In genomic region chr7:141014091-141014490, GRCh38 we compare ENCODE assay signal across 1 cellular context.
TF ChIP-seq lines count a peak whose summit lies in the region.

No MANE protein-coding gene starts in this region.

TF ChIP-seq in HepG2, 621 proteins besides CTCF, POLR2A, EP300 and RAD21:
- TF ChIP-seq PRDM15 (CRISPR knock-in tag; IDR thresholded peaks at IDR 0.05) (no peak), ZNF24 (IDR thresholded peaks at IDR 0.05) (no peak), DPF2 (CRISPR knock-in tag; IDR thresholded peaks at IDR 0.05; ENCODE audit: borderline replicate concordance, low read depth) (no peak), POLR2AphosphoS5 (IDR thresholded peaks at IDR 0.05; ENCODE audit: low read depth, low read length) (no peak), ZNF274 (CRISPR knock-in tag; IDR thresholded peaks at IDR 0.05) (no peak), ZNF615 (CRISPR knock-in tag; IDR thresholded peaks at IDR 0.05; ENCODE audit: borderline replicate concordance) (no peak), SIN3A (IDR thresholded peaks at IDR 0.05; ENCODE audit: borderline replicate concordance, low read depth, low read length) (0 out of 2 replicates have a peak, but pooled peaks have one; percentile 10), ATM (IDR thresholded peaks at IDR 0.05; ENCODE audit: borderline replicate concordance) (no peak), PRDM4 (CRISPR knock-in tag; IDR thresholded peaks at IDR 0.05; ENCODE audit: borderline replicate concordance) (no peak), ZNF792 (CRISPR knock-in tag; IDR thresholded peaks at IDR 0.05) (no peak), FLYWCH1 (CRISPR knock-in tag; IDR thresholded peaks at IDR 0.05) (no peak), RNF2 (conservative IDR thresholded peaks at IDR 0.05; ENCODE audit: low read depth) (no peak), IRF9 (CRISPR knock-in tag; IDR thresholded peaks at IDR 0.05; ENCODE audit: borderline replicate concordance) (no peak), PHF8 (CRISPR knock-in tag; IDR thresholded peaks at IDR 0.05) (no peak), RFX3 (CRISPR knock-in tag; IDR thresholded peaks at IDR 0.05) (peak; percentile 60; the same call in 1 of the 2 replicates), ZNF597 (CRISPR knock-in tag; IDR thresholded peaks at IDR 0.05) (no peak), LRRFIP1 (CRISPR knock-in tag; conservative IDR thresholded peaks at IDR 0.05) (no peak), ZNF496 (CRISPR knock-in tag; IDR thresholded peaks at IDR 0.05; ENCODE audit: insufficient replicate concordance) (no peak), ZNF510 (CRISPR knock-in tag; IDR thresholded peaks at IDR 0.05; ENCODE audit: low read depth) (peak; percentile 12; the same call in 1 of the 2 replicates), CHCHD3 (CRISPR knock-in tag; IDR thresholded peaks at IDR 0.05) (no peak), ZNF414 (CRISPR knock-in tag; IDR thresholded peaks at IDR 0.05) (peak; percentile 2; the same call in 1 of the 2 replicates), CHD4 (IDR thresholded peaks at IDR 0.05; ENCODE audit: borderline replicate concordance, low read length) (no peak), ZMAT3 (CRISPR knock-in tag; conservative IDR thresholded peaks at IDR 0.05) (no peak), RFX1 (IDR thresholded peaks at IDR 0.05) (peak; percentile 51), ZNF83 (CRISPR knock-in tag; IDR thresholded peaks at IDR 0.05; ENCODE audit: borderline replicate concordance) (no peak), ZNF646 (CRISPR knock-in tag; IDR thresholded peaks at IDR 0.05) (no peak), TOE1 (CRISPR knock-in tag; IDR thresholded peaks at IDR 0.05) (0 out of 2 replicates have a peak, but pooled peaks have one; percentile 0), YEATS2 (CRISPR knock-in tag; IDR thresholded peaks at IDR 0.05; ENCODE audit: borderline replicate concordance) (no peak), RELA (CRISPR knock-in tag; IDR thresholded peaks at IDR 0.05) (no peak), ATRX (CRISPR knock-in tag; IDR thresholded peaks at IDR 0.05; ENCODE audit: borderline replicate concordance) (no peak), ZBTB34 (CRISPR knock-in tag; IDR thresholded peaks at IDR 0.05) (no peak), PHF5A (CRISPR knock-in tag; IDR thresholded peaks at IDR 0.05; ENCODE audit: low read depth, unreplicated experiment) (no peak), TAF15 (IDR thresholded peaks at IDR 0.05; ENCODE audit: low read depth, low read length, poor library complexity, severe bottlenecking) (no peak), CREB3 (CRISPR knock-in tag; IDR thresholded peaks at IDR 0.05) (no peak), THRA (CRISPR knock-in tag; IDR thresholded peaks at IDR 0.05; ENCODE audit: borderline replicate concordance) (no peak), ETV5 (CRISPR knock-in tag; IDR thresholded peaks at IDR 0.05; ENCODE audit: borderline replicate concordance) (no peak), RFXANK (CRISPR knock-in tag; IDR thresholded peaks at IDR 0.05) (no peak), FOXK1 (CRISPR knock-in tag; IDR thresholded peaks at IDR 0.05; ENCODE audit: borderline replicate concordance, low read depth) (no peak)
